Comparison of ENCODE assay signal across 26 cellular contexts in the genomic region with DNA sequence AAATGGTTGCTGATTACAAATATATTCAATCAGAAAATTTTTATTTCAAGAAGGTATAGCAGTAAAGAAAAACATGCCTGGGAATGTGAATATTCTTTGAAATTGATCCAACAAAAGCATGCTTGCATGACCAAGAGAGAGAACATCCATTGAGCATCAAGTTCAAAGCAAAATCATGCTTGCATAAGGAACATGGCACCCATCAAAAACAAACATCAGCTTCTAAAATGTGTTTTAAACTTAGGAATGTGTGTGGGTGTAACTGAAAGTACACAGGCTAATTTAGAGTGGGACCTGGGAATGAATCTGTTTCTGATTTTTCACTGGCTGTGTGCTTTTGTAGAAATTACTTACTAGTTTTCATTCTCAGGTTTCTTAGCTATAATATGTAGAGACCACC. TPM values are rescaled to one million over a fixed set of nuclear protein-coding genes. Genes with fewer than 3 reads are reported as not detected.
DNase-seq lines count a peak whose midpoint lies in the region; ATAC-seq, FAIRE-seq and TF ChIP-seq lines count a peak whose summit lies in the region.
"Had no signal": no experiment of that assay in that cellular context is flagged by ENCODE, and none has a peak within 500 bp of the region (broad histone marks: within the 10 kb centered on the region; RNA-seq: fewer than 3 reads in every experiment).

No MANE protein-coding gene starts in this region.

- H3K27me3 ChIP-seq in ACC112 (ENCODE audit: insufficient read depth, low read length) (no peaks in the 10 kb centered on the region), HCT116 (ENCODE audit: insufficient read depth, low read length) (no peaks in the 10 kb centered on the region), H1 (replicated peaks in 1 of 4; ENCODE audit: control insufficient read depth in 3 of 4, extremely low read depth in 1 of 4, insufficient read depth in 3 of 4, low read length in 3 of 4) (no peaks in the 10 kb centered on the region), HepG2 (ENCODE audit: control insufficient read depth in 1 of 2, insufficient read depth in 2 of 2, low read length in 2 of 2) (no peaks in the 10 kb centered on the region; a peak in 1 of 5 replicates)
- H3K27me3 ChIP-seq: upper lobe of right lung had no signal

- peak; percentile 13 for FAIRE-seq in H1 (lab: Jason Lieb, UNC)
- FAIRE-seq in HepG2 (lab: Jason Lieb, UNC): no peak
- FAIRE-seq: frontal cortex, small intestine had no signal

- H3K27ac ChIP-seq in ACC112 (ENCODE audit: low read depth, low read length): peak overlapping the region; percentile 68
- peak overlapping the region; percentile 56; the same call in 1 of the 2 replicates for H3K27ac ChIP-seq in HCT116 (ENCODE audit: low read depth, low read length)
- no peak overlapping the region for H3K27ac ChIP-seq in H1 (ENCODE audit: low read depth, low read length)
- no peak overlapping the region for H3K27ac ChIP-seq in HepG2 (ENCODE audit: extremely low read length, insufficient read depth, low read length)
- H3K27ac ChIP-seq: coronary artery, KMS-11, upper lobe of right lung had no signal

- no peak overlapping the region for H4K91ac ChIP-seq in H1 (replicated peaks; ENCODE audit: insufficient read length, low read length)

- TF ChIP-seq CTCF in HCT116 (IDR thresholded peaks at IDR 0.05 in 2 of 3, conservative IDR thresholded peaks at IDR 0.05 in 1 of 3; ENCODE audit: borderline replicate concordance in 1 of 3, insufficient read depth in 1 of 3, low read depth in 2 of 3, low read length in 2 of 3) (no peak), H1 (IDR thresholded peaks at IDR 0.05; ENCODE audit: control extremely low read depth in 1 of 3, insufficient read depth in 1 of 3, low read depth in 1 of 3, low read length in 3 of 3) (no peak), HepG2 (CRISPR knock-in tag; IDR thresholded peaks at IDR 0.05) (no peak)

- no peaks in the 10 kb centered on the region for H3K9me2 ChIP-seq in HCT116 (ENCODE audit: insufficient read depth)

- H3K23ac ChIP-seq in H1 (ENCODE audit: insufficient read length): no peak overlapping the region

- H3K9me3 ChIP-seq in HCT116 (ENCODE audit: control insufficient read depth in 1 of 2, insufficient read depth in 1 of 2, low read depth in 1 of 2, low read length in 2 of 2): no peaks in the 10 kb centered on the region
- no peaks in the 10 kb centered on the region for H3K9me3 ChIP-seq in H1 (ENCODE audit: insufficient read depth in 2 of 2, low read depth in 1 of 2, low read length in 1 of 2)
- no peaks in the 10 kb centered on the region for H3K9me3 ChIP-seq in HepG2 (ENCODE audit: low read length)
- H3K9me3 ChIP-seq: upper lobe of right lung had no signal

- H3K4me2 ChIP-seq in HCT116 (ENCODE audit: low read length) (peak overlapping the region; percentile 50), H1 (ENCODE audit: insufficient read depth in 1 of 2, low read depth in 2 of 2, low read length in 2 of 2) (no peak overlapping the region), HepG2 (ENCODE audit: low read depth, low read length) (no peak overlapping the region)
- H3K4me2 ChIP-seq: GM23338, KMS-11 had no signal

- H2BK5ac ChIP-seq in H1 (ENCODE audit: low read depth, low read length): no peak overlapping the region

- no peak overlapping the region for H2BK15ac ChIP-seq in H1 (ENCODE audit: low read length)

- H3K4me3 ChIP-seq in ACC112 (ENCODE audit: low read depth, low read length) (peak overlapping the region; percentile 22), HCT116 (replicated peaks in 1 of 2; ENCODE audit: low read depth in 1 of 2, low read length in 2 of 2) (0 out of 4 replicates have a peak overlapping the region, but pooled peaks of 1 of the 2 experiments have one; percentile 3), H1 (ENCODE audit: extremely low read depth in 1 of 4, insufficient read depth in 2 of 4, low read depth in 3 of 4, low read length in 4 of 4) (no peak overlapping the region), HepG2 (replicated peaks in 1 of 3; ENCODE audit: insufficient read depth in 1 of 3, low read depth in 2 of 3, low read length in 3 of 3) (no peak overlapping the region)
- H3K4me3 ChIP-seq: coronary artery, GM23338, upper lobe of right lung had no signal

- ATAC-seq in HCT116: no peak
- ATAC-seq in HepG2: no peak
- ATAC-seq in GM21390 (IDR thresholded peaks at IDR 0.05; ENCODE audit: unreplicated experiment): no peak
- ATAC-seq in HG03159 (IDR thresholded peaks at IDR 0.05; ENCODE audit: unreplicated experiment): no peak
- ATAC-seq: activated CD8-positive, alpha-beta T cell treated with anti-CD3 and anti-CD28 coated beads, Interleukin-2, amount 10 ng/mL, durations not matched to agents 7 days and 5 days; activated T-helper 17 cell treated with anti-CD3 and anti-CD28 coated beads, Interleukin-2, amount 50 U/mL, for 72 hours; GM23338; natural killer cell treated with Interleukin-12 subunit alpha and Interleukin-12 subunit beta and Interleukin-15 and Interleukin-18, amount 100 ng/mL, for 72 hours; stimulated activated naive B cell treated with anti-CD40 and anti-IgM and Interleukin-4, amounts not matched to agents 10 μg/mL and 1 μg/mL and 100 μg/mL, for 72 hours; upper lobe of right lung had no signal

- H4K5ac ChIP-seq in H1 (ENCODE audit: insufficient read length, low read depth, low read length): no peak overlapping the region

- in situ Hi-C loops in HepG2 (cut with HindIII; ENCODE audit: extremely low pct_ligation_motif_present, low pct_unique_long_range_greater_than_20kb): no loop called here

- POLR2A ChIA-PET in HCT116 (lab: Charles Lee) (interaction anchor here (2.0 kb wide), 1 partner anchor 128 kb away, joined by 8 read pairs; a partner anchor contains a TSS), H1 (lab: Charles Lee; ENCODE audit: partially characterized antibody) (interaction anchor here (0.6 to 4.3 kb wide), 3 partner anchors 20 to 133 kb away, joined by 3 to 32 read pairs (median 23); a partner anchor contains a TSS), HepG2 (lab: Yijun Ruan, JAX) (interaction anchor here (1.2 kb wide), 1 partner anchor 187 kb away, joined by 4 read pairs; a partner anchor contains a TSS)

- H4K8ac ChIP-seq in H1 (ENCODE audit: extremely low read depth, insufficient read depth, low read length): no peak overlapping the region

- H4K20me1 ChIP-seq in HCT116 (ENCODE audit: insufficient read depth) (no peaks in the 10 kb centered on the region), H1 (replicated peaks in 1 of 2; ENCODE audit: control insufficient read depth in 1 of 2, insufficient read depth in 2 of 2, low read length in 2 of 2) (no peaks in the 10 kb centered on the region), HepG2 (ENCODE audit: insufficient read depth, low read length) (no peaks in the 10 kb centered on the region)

- TF ChIP-seq EP300 in H1 (IDR thresholded peaks at IDR 0.05; ENCODE audit: borderline replicate concordance in 1 of 2, low read depth in 2 of 2, low read length in 2 of 2) (no peak), HepG2 (IDR thresholded peaks at IDR 0.05; ENCODE audit: low read depth in 2 of 2, low read length in 2 of 2) (no peak), HepG2 (CRISPR knock-in tag; IDR thresholded peaks at IDR 0.05; ENCODE audit: borderline replicate concordance) (no peak)

- no peak overlapping the region for H3K56ac ChIP-seq in H1 (replicated peaks; ENCODE audit: insufficient read length, low read depth, low read length)

- RAD21 ChIA-PET in HCT116 (lab: Charles Lee; ENCODE audit: low non-redundant PET in 1 of 2, low total read pairs in 2 of 2, uncharacterized antibody in 2 of 2, unreplicated experiment in 2 of 2): no interaction called here

- TF ChIP-seq RAD21 in HCT116 (IDR thresholded peaks at IDR 0.05; ENCODE audit: low read depth) (no peak), H1 (IDR thresholded peaks at IDR 0.05 in 1 of 2, conservative IDR thresholded peaks at IDR 0.05 in 1 of 2; ENCODE audit: low read depth in 2 of 2, low read length in 2 of 2) (no peak), HepG2 (CRISPR knock-in tag; IDR thresholded peaks at IDR 0.05) (no peak)

- H3K18ac ChIP-seq in H1 (ENCODE audit: extremely low read depth, low read length): no peak overlapping the region

- no peak overlapping the region for H2BK12ac ChIP-seq in H1 (ENCODE audit: low read depth, low read length)

- H3K23me2 ChIP-seq in H1 (ENCODE audit: low read depth, low read length): no peaks in the 10 kb centered on the region

- no peak overlapping the region for H3K4ac ChIP-seq in H1 (replicated peaks; ENCODE audit: insufficient read length, low read depth, low read length)

- H3K9ac ChIP-seq in HCT116 (ENCODE audit: low read length) (peak overlapping the region; percentile 7; the same call in 1 of the 2 replicates), H1 (replicated peaks in 1 of 4; ENCODE audit: extremely low read depth in 1 of 4, low read depth in 3 of 4, low read length in 3 of 4) (no peak overlapping the region), HepG2 (ENCODE audit: insufficient read depth, low read depth, low read length) (no peak overlapping the region)
- H3K9ac ChIP-seq: KMS-11 had no signal

- TF ChIP-seq POLR2A in HCT116 (IDR thresholded peaks at IDR 0.05; ENCODE audit: borderline replicate concordance, extremely low read depth, insufficient read depth, insufficient read length) (no peak), H1 (IDR thresholded peaks at IDR 0.05; ENCODE audit: control extremely low read depth in 1 of 2, low read depth in 2 of 2, low read length in 2 of 2) (no peak), HepG2 (IDR thresholded peaks at IDR 0.05; ENCODE audit: insufficient read depth in 1 of 2, low read depth in 2 of 2, low read length in 2 of 2) (no peak)

- H2BK120ac ChIP-seq in H1 (replicated peaks; ENCODE audit: low read depth, low read length): no peak overlapping the region

- H3K79me2 ChIP-seq in ACC112 (ENCODE audit: control insufficient read depth, insufficient read depth, low read length, unreplicated experiment) (peaks cover 9% of the 10 kb centered on the region), HCT116 (ENCODE audit: insufficient read depth, low read length) (peaks cover 13% of the 10 kb centered on the region), H1 (ENCODE audit: control insufficient read depth in 1 of 2, insufficient read depth in 2 of 2, low read length in 2 of 2) (no peaks in the 10 kb centered on the region), HepG2 (ENCODE audit: insufficient read depth, low read length) (peaks cover 8% of the 10 kb centered on the region)

- BruUV-seq in HCT116 (replicated peaks; lab: Mats Ljungman, UMichigan): no TSS peak
- BruUV-seq in HepG2 (replicated peaks; lab: Mats Ljungman, UMichigan): no TSS peak

- H2AK5ac ChIP-seq in H1 (ENCODE audit: low read depth, low read length): no peak overlapping the region

- H3K36me3 ChIP-seq in ACC112 (ENCODE audit: insufficient read depth, low read length): peaks cover 4% of the 10 kb centered on the region; the same call in 1 of the 2 replicates
- no peaks in the 10 kb centered on the region for H3K36me3 ChIP-seq in HCT116 (ENCODE audit: control insufficient read depth in 1 of 2, insufficient read depth in 2 of 2, low read length in 2 of 2)
- H3K36me3 ChIP-seq in H1 (ENCODE audit: control insufficient read depth in 2 of 4, insufficient read depth in 4 of 4, low read length in 3 of 4): no peaks in the 10 kb centered on the region
- H3K36me3 ChIP-seq in HepG2 (replicated peaks in 1 of 2; ENCODE audit: control insufficient read depth in 1 of 2, insufficient read depth in 2 of 2, low read length in 2 of 2): peaks cover 2 to 3% of the 10 kb centered on the region in 2 experiments; a peak in 1 of 5 replicates

- DNase-seq in HCT116 (ENCODE audit: low read depth, low spot score) (no peak), H1 (ENCODE audit: low read depth in 1 of 2, low spot score in 2 of 2) (no peak), HepG2 (ENCODE audit: low spot score) (peak; percentile 26), DMS153 treated with DMSO at 0.1 percent for 48 hours (lab: John Stamatoyannopoulos, UW; ENCODE audit: unreplicated experiment) (no peak), NAMALWA (ENCODE audit: low spot score) (no peak)
- DNase-seq: 8988T; activated CD8-positive, alpha-beta T cell treated with anti-CD3 and anti-CD28 coated beads, Interleukin-2, amount 10 ng/mL, durations not matched to agents 7 days and 5 days; AML-193; CD4-positive, CD25-positive, alpha-beta regulatory T cell; DND-41; effector memory CD4-positive, alpha-beta T cell; NCI-H1436 treated with DMSO at 0.1 percent for 48 hours; NCI-H748 treated with DMSO at 0.1 percent for 48 hours; SIG-M5; small intestine; stimulated activated naive B cell treated with anti-CD40 and anti-IgM and Interleukin-4, amounts not matched to agents 10 μg/mL and 1 μg/mL and 100 μg/mL, for 72 hours; upper lobe of right lung had no signal

- CTCF ChIA-PET in HCT116 (lab: Charles Lee) (no interaction called here), H1 (lab: Charles Lee; ENCODE audit: partially characterized antibody) (interaction anchor here (0.6 to 1.5 kb wide), 4 partner anchors 17 to 309 kb away, joined by 3 read pairs; no protein-coding TSS in a partner anchor), HepG2 (lab: Yijun Ruan, JAX; ENCODE audit: low intra/inter-chr PET ratio, low total read pairs) (no interaction called here)

- intact Hi-C loops in HCT116 (cut with micrococcal nuclease): no loop called here
- intact Hi-C loops in HepG2 (cut with micrococcal nuclease; ENCODE audit: unreplicated experiment): no loop called here

- no peak overlapping the region for H2BK20ac ChIP-seq in H1 (ENCODE audit: low read length)

- H3K79me1 ChIP-seq in H1 (ENCODE audit: low read depth, low read length): no peaks in the 10 kb centered on the region

- H2AFZ ChIP-seq in ACC112 (ENCODE audit: low read length, unreplicated experiment): no peak overlapping the region
- no peak overlapping the region for H2AFZ ChIP-seq in HCT116 (ENCODE audit: low read depth, low read length, poor library complexity, severe bottlenecking)
- H2AFZ ChIP-seq in H1 (ENCODE audit: low read length): no peak overlapping the region
- no peak overlapping the region for H2AFZ ChIP-seq in HepG2 (ENCODE audit: low read length)
- H2AFZ ChIP-seq: GM23338 had no signal

- no peak overlapping the region for H3K14ac ChIP-seq in H1 (ENCODE audit: insufficient read length)

- H3K4me1 ChIP-seq in ACC112 (ENCODE audit: control insufficient read depth, insufficient read depth, low read length, unreplicated experiment): peaks cover 33% of the 10 kb centered on the region
- peaks cover 43 to 49% of the 10 kb centered on the region in 2 experiments for H3K4me1 ChIP-seq in HCT116 (ENCODE audit: control insufficient read depth in 1 of 2, insufficient read depth in 2 of 2, low read length in 2 of 2)
- peaks cover 0 to 4% (median 0%) of the 10 kb centered on the region in 4 experiments; a peak in 1 of 7 replicates for H3K4me1 ChIP-seq in H1 (replicated peaks in 1 of 4; ENCODE audit: control insufficient read depth in 3 of 4, insufficient read depth in 4 of 4, low read length in 3 of 4)
- H3K4me1 ChIP-seq in HepG2 (ENCODE audit: insufficient read depth, low read length): peaks cover 14% of the 10 kb centered on the region

RNA-seq across cellular contexts. Expression of a gene that starts 5.6 kb away (rescaled TPM):
- total RNA-seq in HCT116 (2021; ENCODE audit: unreplicated experiment) (17.0 TPM), HepG2 (2016; rRNA removed; fragmentation: Illumina TruSeq; extraction: Trizol) (13.6 and 20.5 TPM in 2 replicates)
- 8.7 and 9.6 TPM in 2 replicates for polyA plus RNA-seq in HCT116 (2012)
- total RNA-seq in H1 (2021; fragmentation: NEBNext Ultra II Directional; extraction: Animal tissue kit (Norgen Biotek cat#: 25700)): 11.9 and 14.2 TPM in 2 replicates
- polyA plus RNA-seq in H1 (2011; rRNA removed) (6.5 and 11.0 TPM in 2 replicates), HepG2 (2011; rRNA removed) (13.3 and 18.3 TPM in 2 replicates)
- polyA plus RNA-seq in H1 (2011; cell fraction: cytosol; rRNA removed): 8.5 TPM
- polyA plus RNA-seq in H1 (2011; cell fraction: nucleus; rRNA removed): 3.7 TPM
- polyA plus RNA-seq in H1 (2012, experiment 1 of 2): 7.0 to 10.6 TPM (median 8.1 TPM) in 4 replicates
- 5.6 TPM for polyA plus RNA-seq in H1 (2012, experiment 2 of 2)
- polyA plus RNA-seq in H1 (2013, experiment 1 of 2): 12.6 TPM
- polyA plus RNA-seq in H1 (2013, experiment 2 of 2): 15.4 TPM
- 16.3 and 16.5 TPM in 2 replicates for polyA minus RNA-seq in H1 (2011; rRNA and poly(A)+ RNA removed)
- 7.9 TPM for polyA minus RNA-seq in H1 (2011; cell fraction: cytosol; rRNA and poly(A)+ RNA removed)
- polyA minus RNA-seq in H1 (2011; cell fraction: nucleus; rRNA and poly(A)+ RNA removed): 12.0 TPM
- total RNA-seq in HepG2 (2016; cell fraction: cytosol; rRNA removed; fragmentation: Illumina TruSeq; extraction: Trizol; ENCODE audit: low read depth): 3.7 and 4.7 TPM in 2 replicates
- total RNA-seq in HepG2 (2016; cell fraction: insoluble cytoplasmic fraction; rRNA removed; fragmentation: Illumina TruSeq; extraction: Trizol): 13.3 and 21.0 TPM in 2 replicates
- 9.9 and 11.7 TPM in 2 replicates for total RNA-seq in HepG2 (2016; cell fraction: membrane; rRNA removed; fragmentation: Illumina TruSeq; extraction: Trizol)
- total RNA-seq in HepG2 (2016; cell fraction: nucleus; rRNA removed; fragmentation: Illumina TruSeq; extraction: Trizol): 16.3 and 20.4 TPM in 2 replicates
- polyA plus RNA-seq in HepG2 (2011; cell fraction: cytosol; rRNA removed): 12.6 and 15.5 TPM in 2 replicates
- 2.8 and 4.1 TPM in 2 replicates for polyA plus RNA-seq in HepG2 (2011; cell fraction: nucleus; rRNA removed)
- polyA plus RNA-seq in HepG2 (2012): 10.0 and 11.8 TPM in 2 replicates
- 1.8 and 2.4 TPM in 2 replicates for polyA plus RNA-seq in HepG2 (2016; cell fraction: cytosol; fragmentation: Illumina TruSeq; extraction: Trizol; ENCODE audit: low read depth)
- polyA plus RNA-seq in HepG2 (2016; cell fraction: insoluble cytoplasmic fraction; fragmentation: Illumina TruSeq; extraction: Trizol; ENCODE audit: low read depth): 10.8 and 11.9 TPM in 2 replicates
- polyA plus RNA-seq in HepG2 (2016; cell fraction: membrane; fragmentation: Illumina TruSeq; extraction: Trizol; ENCODE audit: low read depth): 5.8 and 6.1 TPM in 2 replicates
- 19.5 and 20.0 TPM in 2 replicates for polyA plus RNA-seq in HepG2 (2016; cell fraction: nucleus; fragmentation: Illumina TruSeq; extraction: Trizol; ENCODE audit: insufficient read depth, low read depth)
- 13.3 and 27.2 TPM in 2 replicates for polyA minus RNA-seq in HepG2 (2011; rRNA and poly(A)+ RNA removed; ENCODE audit: low replicate concordance)
- polyA minus RNA-seq in HepG2 (2011; cell fraction: cytosol; rRNA and poly(A)+ RNA removed): 13.9 and 15.0 TPM in 2 replicates
- 10.9 and 14.3 TPM in 2 replicates for polyA minus RNA-seq in HepG2 (2011; cell fraction: nucleus; rRNA and poly(A)+ RNA removed)

RNA-seq across cellular contexts. Expression of a gene that starts 47.8 kb away (rescaled TPM):
- total RNA-seq in HCT116 (2021; ENCODE audit: unreplicated experiment) (42.1 TPM), HepG2 (2016; rRNA removed; fragmentation: Illumina TruSeq; extraction: Trizol) (0.52 and 0.93 TPM in 2 replicates)
- 7.5 and 10.2 TPM in 2 replicates for polyA plus RNA-seq in HCT116 (2012)
- total RNA-seq in H1 (2021; fragmentation: NEBNext Ultra II Directional; extraction: Animal tissue kit (Norgen Biotek cat#: 25700)): 4.9 and 5.3 TPM in 2 replicates
- polyA plus RNA-seq in H1 (2011; rRNA removed) (0.94 and 1.4 TPM in 2 replicates), HepG2 (2011; rRNA removed) (1.7 and 2.1 TPM in 2 replicates)
- 1.4 TPM for polyA plus RNA-seq in H1 (2011; cell fraction: cytosol; rRNA removed)
- 1.1 TPM for polyA plus RNA-seq in H1 (2011; cell fraction: nucleus; rRNA removed)
- polyA plus RNA-seq in H1 (2012, experiment 1 of 2): 0.95 to 2.1 TPM (median 1.5 TPM) in 4 replicates
- polyA plus RNA-seq in H1 (2012, experiment 2 of 2): 0.10 TPM
- polyA plus RNA-seq in H1 (2013, experiment 1 of 2): 5.9 TPM
- polyA plus RNA-seq in H1 (2013, experiment 2 of 2): 4.8 TPM
- 2.1 and 4.9 TPM in 2 replicates for polyA minus RNA-seq in H1 (2011; rRNA and poly(A)+ RNA removed)
- polyA minus RNA-seq in H1 (2011; cell fraction: cytosol; rRNA and poly(A)+ RNA removed): 2.0 TPM
- 3.2 TPM for polyA minus RNA-seq in H1 (2011; cell fraction: nucleus; rRNA and poly(A)+ RNA removed)
- 0.10 and 0.18 TPM in 2 replicates for total RNA-seq in HepG2 (2016; cell fraction: cytosol; rRNA removed; fragmentation: Illumina TruSeq; extraction: Trizol; ENCODE audit: low read depth)
- total RNA-seq in HepG2 (2016; cell fraction: insoluble cytoplasmic fraction; rRNA removed; fragmentation: Illumina TruSeq; extraction: Trizol): 0.70 and 0.82 TPM in 2 replicates
- total RNA-seq in HepG2 (2016; cell fraction: membrane; rRNA removed; fragmentation: Illumina TruSeq; extraction: Trizol): 0.17 and 0.25 TPM in 2 replicates
- total RNA-seq in HepG2 (2016; cell fraction: nucleus; rRNA removed; fragmentation: Illumina TruSeq; extraction: Trizol): 2.2 and 2.4 TPM in 2 replicates
- 0.98 and 1.5 TPM in 2 replicates for polyA plus RNA-seq in HepG2 (2011; cell fraction: cytosol; rRNA removed)
- polyA plus RNA-seq in HepG2 (2011; cell fraction: nucleus; rRNA removed): 0.93 and 1.00 TPM in 2 replicates
- 1.0 and 1.1 TPM in 2 replicates for polyA plus RNA-seq in HepG2 (2012)
- 0.01 and 0.02 TPM in 2 replicates for polyA plus RNA-seq in HepG2 (2016; cell fraction: cytosol; fragmentation: Illumina TruSeq; extraction: Trizol; ENCODE audit: low read depth)
- polyA plus RNA-seq in HepG2 (2016; cell fraction: insoluble cytoplasmic fraction; fragmentation: Illumina TruSeq; extraction: Trizol; ENCODE audit: low read depth): 0.32 and 0.53 TPM in 2 replicates
- polyA plus RNA-seq in HepG2 (2016; cell fraction: membrane; fragmentation: Illumina TruSeq; extraction: Trizol; ENCODE audit: low read depth): 0.07 and 0.09 TPM in 2 replicates
- 1.1 and 1.2 TPM in 2 replicates for polyA plus RNA-seq in HepG2 (2016; cell fraction: nucleus; fragmentation: Illumina TruSeq; extraction: Trizol; ENCODE audit: insufficient read depth, low read depth)
- 1.7 and 14.6 TPM in 2 replicates for polyA minus RNA-seq in HepG2 (2011; rRNA and poly(A)+ RNA removed; ENCODE audit: low replicate concordance)
- polyA minus RNA-seq in HepG2 (2011; cell fraction: cytosol; rRNA and poly(A)+ RNA removed): 2.8 and 4.2 TPM in 2 replicates
- polyA minus RNA-seq in HepG2 (2011; cell fraction: nucleus; rRNA and poly(A)+ RNA removed): 4.1 and 4.4 TPM in 2 replicates

Comparison
In these comparisons a context has a peak if more than half of its experiments do, and no peak if none do; other contexts are left out.
1. H3K27ac ChIP-seq: peak in ACC112 (single experiment) and HCT116 (single experiment); none in H1 (single experiment) and HepG2 (single experiment).